ENCODE assay signal across 1 cellular context in genomic region chr1:70205437-70206118, GRCh38.
TF ChIP-seq lines count a peak whose summit lies in the region.

Gene LRRC40, minus strand, starts transcription at chr1:70205579. Its CDS starts 39 bp downstream, at chr1:70205540.

TF ChIP-seq in K562, 482 proteins besides CTCF, POLR2A, EP300 and RAD21 (continued from another document and continues in another):
- TF ChIP-seq NCOR1 (IDR thresholded peaks at IDR 0.05) (peak; percentile 9; the same call in 1 of the 2 replicates), HCFC1 (IDR thresholded peaks at IDR 0.05; ENCODE audit: low read depth, low read length) (peak; percentile 87), ZMIZ1 (IDR thresholded peaks at IDR 0.05; ENCODE audit: low read depth in 2 of 2, low read length in 2 of 2) (0 out of 4 replicates have a peak, but pooled peaks of 1 of the 2 experiments have one; percentile 65), ZBTB33 (CRISPR knock-in tag; IDR thresholded peaks at IDR 0.05) (no peak), SPI1 (IDR thresholded peaks at IDR 0.05; ENCODE audit: borderline replicate concordance, low read depth, low read length) (no peak), NKRF (IDR thresholded peaks at IDR 0.05; ENCODE audit: borderline replicate concordance) (peak; percentile 69; the same call in 1 of the 2 replicates), ZKSCAN3 (CRISPR knock-in tag; IDR thresholded peaks at IDR 0.05) (no peak), NR2C2 (CRISPR knock-in tag; IDR thresholded peaks at IDR 0.05) (peak; percentile 76), NR2C2 (tag; IDR thresholded peaks at IDR 0.05) (peak; percentile 37; the same call in 1 of the 2 replicates), NFXL1 (CRISPR knock-in tag; IDR thresholded peaks at IDR 0.05) (no peak), HMG20A (CRISPR knock-in tag; conservative IDR thresholded peaks at IDR 0.05) (no peak), ZNF41 (CRISPR knock-in tag; conservative IDR thresholded peaks at IDR 0.05) (no peak), SMC3 (conservative IDR thresholded peaks at IDR 0.05; ENCODE audit: insufficient read depth, low read depth, low read length) (no peak), TAF15 (IDR thresholded peaks at IDR 0.05; ENCODE audit: low read depth, low read length) (no peak), PHF20 (IDR thresholded peaks at IDR 0.05; ENCODE audit: partially characterized antibody) (peak; percentile 98), HBP1 (CRISPR knock-in tag; IDR thresholded peaks at IDR 0.05) (no peak), SP2 (IDR thresholded peaks at IDR 0.05; ENCODE audit: extremely low read depth, low read depth, low read length, poor library complexity, severe bottlenecking) (no peak), HNRNPH1 (optimal IDR thresholded peaks at IDR 0.05; ENCODE audit: low read depth, low read length) (no peak), PHF8 (IDR thresholded peaks at IDR 0.05; ENCODE audit: borderline replicate concordance, low read length) (peak; percentile 91), IFI16 (CRISPR knock-in tag; IDR thresholded peaks at IDR 0.05) (no peak), PKNOX1 (IDR thresholded peaks at IDR 0.05) (no peak), HMGXB4 (CRISPR knock-in tag; IDR thresholded peaks at IDR 0.05) (peak; percentile 87; the same call in 1 of the 2 replicates), XRCC4 (IDR thresholded peaks at IDR 0.05; ENCODE audit: extremely low read depth, insufficient read depth, insufficient read length) (no peak), ETV1 (tag; conservative IDR thresholded peaks at IDR 0.05; ENCODE audit: low read depth) (peak; percentile 57; the same call in 1 of the 2 replicates), TAF1 (IDR thresholded peaks at IDR 0.05; ENCODE audit: control insufficient read depth, extremely low read depth, insufficient read depth, low read length, severe bottlenecking) (peak; percentile 85), NFIC (IDR thresholded peaks at IDR 0.05) (peak; percentile 35; the same call in 1 of the 2 replicates), TEAD1 (CRISPR knock-in tag; IDR thresholded peaks at IDR 0.05) (peak in 1 of 2 experiments; percentile 91; a peak in 3 of 4 replicates), DNMT1 (IDR thresholded peaks at IDR 0.05) (no peak), POU5F1 (IDR thresholded peaks at IDR 0.05; ENCODE audit: borderline replicate concordance, low read depth, low read length, partially characterized antibody) (no peak), RAD51 (IDR thresholded peaks at IDR 0.05; ENCODE audit: borderline replicate concordance, low read depth) (no peak), CBFA2T2 (conservative IDR thresholded peaks at IDR 0.05) (no peak), ZBTB49 (CRISPR knock-in tag; IDR thresholded peaks at IDR 0.05; ENCODE audit: borderline replicate concordance) (no peak), NFRKB (IDR thresholded peaks at IDR 0.05; ENCODE audit: low read depth) (peak; percentile 81), CREB5 (CRISPR knock-in tag; IDR thresholded peaks at IDR 0.05) (no peak), CSDE1 (IDR thresholded peaks at IDR 0.05) (peak in 1 of 2 experiments; percentile 79; a peak in 1 of 4 replicates), HSF4 (CRISPR knock-in tag; IDR thresholded peaks at IDR 0.05; ENCODE audit: borderline replicate concordance) (no peak), NFE2 (IDR thresholded peaks at IDR 0.05; ENCODE audit: low read depth) (peak; percentile 58), HNRNPL (IDR thresholded peaks at IDR 0.05; ENCODE audit: low read depth, low read length) (no peak), CBX5 (IDR thresholded peaks at IDR 0.05; ENCODE audit: borderline replicate concordance, low read depth) (0 out of 2 replicates have a peak, but pooled peaks have one; percentile 6), TEAD4 (IDR thresholded peaks at IDR 0.05; ENCODE audit: low read length) (no peak), TEAD4 (CRISPR knock-in tag; IDR thresholded peaks at IDR 0.05; ENCODE audit: borderline replicate concordance) (no peak), RBBP5 (IDR thresholded peaks at IDR 0.05; ENCODE audit: borderline replicate concordance, insufficient read depth, low read length, poor library complexity, severe bottlenecking) (peak; percentile 95), ARID3A (IDR thresholded peaks at IDR 0.05; ENCODE audit: borderline replicate concordance, low read depth, low read length) (no peak)
